17 cellular contexts compared by ENCODE assay signal in the genomic region with DNA sequence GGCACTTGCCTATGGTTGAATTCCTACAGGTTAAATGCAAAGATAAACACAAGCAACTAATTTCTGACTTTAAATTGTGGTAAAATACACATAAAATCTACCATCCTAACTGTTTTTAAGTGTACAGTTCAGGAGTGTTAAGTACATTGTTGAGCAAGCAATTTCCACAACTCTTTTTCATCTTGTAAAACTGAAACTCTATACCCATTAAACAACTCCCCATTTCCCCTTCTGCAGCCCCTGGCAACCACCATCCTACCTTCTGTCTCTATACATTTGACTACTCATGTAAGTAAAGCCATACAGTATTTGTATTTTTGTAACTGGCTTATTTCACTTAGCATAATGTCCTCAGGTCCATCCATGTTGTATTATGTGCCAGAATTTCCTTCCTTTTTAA. TPM values are rescaled to one million over a fixed set of nuclear protein-coding genes. Genes with fewer than 3 reads are reported as not detected.
DNase-seq lines count a peak whose midpoint lies in the region; ATAC-seq, FAIRE-seq and TF ChIP-seq lines count a peak whose summit lies in the region.
"Had no signal": no experiment of that assay in that cellular context is flagged by ENCODE, and none has a peak within 500 bp of the region (broad histone marks: within the 10 kb centered on the region; RNA-seq: fewer than 3 reads in every experiment).

No MANE protein-coding gene starts in this region.

- TF ChIP-seq CTCF in HepG2 (CRISPR knock-in tag; IDR thresholded peaks at IDR 0.05) = no peak

- H4K20me1 ChIP-seq in HepG2 (ENCODE audit: insufficient read depth, low read length) = no peaks in the 10 kb centered on the region

- no peaks in the 10 kb centered on the region for H3K27me3 ChIP-seq in HepG2 (ENCODE audit: control insufficient read depth in 1 of 2, insufficient read depth in 2 of 2, low read length in 2 of 2)
- H3K27me3 ChIP-seq: Peyer's patch had no signal

- BruUV-seq in HepG2 (replicated peaks; lab: Mats Ljungman, UMichigan) = no TSS peak

- POLR2A ChIA-PET in activated CD4-positive, alpha-beta T cell treated with anti-CD3 and anti-CD28 coated beads for 36 hours (lab: Charles Lee) = no interaction called here
- POLR2A ChIA-PET in HepG2 (lab: Yijun Ruan, JAX) = no interaction called here

- H3K79me2 ChIP-seq in HepG2 (ENCODE audit: insufficient read depth, low read length) = no peaks in the 10 kb centered on the region

- H3K4me2 ChIP-seq in HepG2 (ENCODE audit: low read depth, low read length) = no peak overlapping the region
- H3K4me2 ChIP-seq: A549 had no signal

- H3K36me3 ChIP-seq in HepG2 (replicated peaks in 1 of 2; ENCODE audit: control insufficient read depth in 1 of 2, insufficient read depth in 2 of 2, low read length in 2 of 2) = no peaks in the 10 kb centered on the region
- H3K36me3 ChIP-seq: HAP-1, Peyer's patch had no signal

- H3K4me1 ChIP-seq in HepG2 (ENCODE audit: insufficient read depth, low read length) = no peaks in the 10 kb centered on the region
- H3K4me1 ChIP-seq: A549, HAP-1, Peyer's patch had no signal

- H3K4me1 Mint-ChIP-seq in activated CD4-positive, alpha-beta T cell treated with anti-CD3 and anti-CD28 coated beads for 36 hours = peaks cover 15% of the 10 kb centered on the region
- peaks cover 42% of the 10 kb centered on the region for H3K4me1 Mint-ChIP-seq in activated T-helper 1 cell treated with anti-CD3 and anti-CD28 coated beads, Interleukin-12 subunit alpha, Interleukin-12 subunit beta, Interleukin-2, Interleukin-4 antibody, amounts not matched to agents 30 ng/mL and 10 ng/mL and 1 ng/mL, durations not matched to agents 14 hours and 24 hours and 36 hours (ENCODE audit: low read depth)

- peak; percentile 70 for ATAC-seq in activated CD4-positive, alpha-beta T cell treated with anti-CD3 and anti-CD28 coated beads for 36 hours
- ATAC-seq in GM21717 (IDR thresholded peaks at IDR 0.05; ENCODE audit: unreplicated experiment) (peak; percentile 70), HG03354 (IDR thresholded peaks at IDR 0.05; ENCODE audit: poor library complexity, severe bottlenecking, unreplicated experiment) (peak; percentile 72), HepG2 (no peak), HG03457 (IDR thresholded peaks at IDR 0.05; ENCODE audit: unreplicated experiment) (no peak)

- peak; percentile 27 for DNase-seq in activated CD4-positive, alpha-beta T cell treated with anti-CD3 and anti-CD28 coated beads for 36 hours
- no peak for DNase-seq in activated CD4-positive, alpha-beta T cell treated with anti-CD3 and anti-CD28 coated beads, Interleukin-2, amount 50 U/mL, for 1 hour
- DNase-seq in activated T-helper 1 cell treated with anti-CD3 and anti-CD28 coated beads, Interleukin-12 subunit alpha, Interleukin-12 subunit beta, Interleukin-2, Interleukin-4 antibody, amounts not matched to agents 30 ng/mL and 10 ng/mL and 1 ng/mL, durations not matched to agents 14 hours and 24 hours and 36 hours (ENCODE audit: low spot score) = no peak
- DNase-seq in HepG2 (ENCODE audit: low spot score) (no peak), medulla oblongata (ENCODE audit: extremely low spot score) (no peak)
- DNase-seq: activated effector memory CD4-positive, alpha-beta T cell treated with Interleukin-2 at 50 U/mL for 16 hours; effector memory CD8-positive, alpha-beta T cell; foreskin melanocyte; NCI-H2227 treated with DMSO at 0.1 percent for 48 hours; Peyer's patch had no signal

- TF ChIP-seq EP300 in HepG2 (IDR thresholded peaks at IDR 0.05; ENCODE audit: low read depth in 2 of 2, low read length in 2 of 2) (no peak), HepG2 (CRISPR knock-in tag; IDR thresholded peaks at IDR 0.05; ENCODE audit: borderline replicate concordance) (no peak)

- no peak overlapping the region for H3K27ac Mint-ChIP-seq in activated CD4-positive, alpha-beta T cell treated with anti-CD3 and anti-CD28 coated beads for 36 hours
- peak overlapping the region; percentile 22 for H3K27ac Mint-ChIP-seq in activated T-helper 1 cell treated with anti-CD3 and anti-CD28 coated beads, Interleukin-12 subunit alpha, Interleukin-12 subunit beta, Interleukin-2, Interleukin-4 antibody, amounts not matched to agents 30 ng/mL and 10 ng/mL and 1 ng/mL, durations not matched to agents 14 hours and 24 hours and 36 hours
- H3K27ac Mint-ChIP-seq: effector memory CD8-positive, alpha-beta T cell had no signal

- no peaks in the 10 kb centered on the region for H3K9me3 Mint-ChIP-seq in activated CD4-positive, alpha-beta T cell treated with anti-CD3 and anti-CD28 coated beads for 36 hours (ENCODE audit: low read depth)
- no peaks in the 10 kb centered on the region for H3K9me3 Mint-ChIP-seq in activated T-helper 1 cell treated with anti-CD3 and anti-CD28 coated beads, Interleukin-12 subunit alpha, Interleukin-12 subunit beta, Interleukin-2, Interleukin-4 antibody, amounts not matched to agents 30 ng/mL and 10 ng/mL and 1 ng/mL, durations not matched to agents 14 hours and 24 hours and 36 hours
- H3K9me3 Mint-ChIP-seq: effector memory CD8-positive, alpha-beta T cell had no signal

- no peaks in the 10 kb centered on the region for H3K9me3 ChIP-seq in HepG2 (ENCODE audit: low read length)
- H3K9me3 ChIP-seq: A549, HAP-1, Peyer's patch had no signal

- H3K4me3 Mint-ChIP-seq in activated CD4-positive, alpha-beta T cell treated with anti-CD3 and anti-CD28 coated beads for 36 hours = no peak overlapping the region
- H3K4me3 Mint-ChIP-seq in activated T-helper 1 cell treated with anti-CD3 and anti-CD28 coated beads, Interleukin-12 subunit alpha, Interleukin-12 subunit beta, Interleukin-2, Interleukin-4 antibody, amounts not matched to agents 30 ng/mL and 10 ng/mL and 1 ng/mL, durations not matched to agents 14 hours and 24 hours and 36 hours = no peak overlapping the region
- H3K4me3 Mint-ChIP-seq: effector memory CD8-positive, alpha-beta T cell had no signal

- no peaks in the 10 kb centered on the region for H3K27me3 Mint-ChIP-seq in activated CD4-positive, alpha-beta T cell treated with anti-CD3 and anti-CD28 coated beads for 36 hours
- no peaks in the 10 kb centered on the region for H3K27me3 Mint-ChIP-seq in activated T-helper 1 cell treated with anti-CD3 and anti-CD28 coated beads, Interleukin-12 subunit alpha, Interleukin-12 subunit beta, Interleukin-2, Interleukin-4 antibody, amounts not matched to agents 30 ng/mL and 10 ng/mL and 1 ng/mL, durations not matched to agents 14 hours and 24 hours and 36 hours (ENCODE audit: insufficient read depth)
- H3K27me3 Mint-ChIP-seq: effector memory CD8-positive, alpha-beta T cell; progenitor cell of endocrine pancreas had no signal

- H3K27ac ChIP-seq in HepG2 (ENCODE audit: extremely low read length, insufficient read depth, low read length) = no peak overlapping the region
- H3K27ac ChIP-seq: A549, Peyer's patch had no signal

- intact Hi-C loops in activated CD4-positive, alpha-beta T cell treated with anti-CD3 and anti-CD28 coated beads for 36 hours (cut with DNase I, micrococcal nuclease) = no loop called here
- intact Hi-C loops in activated T-helper 1 cell treated with anti-CD3 and anti-CD28 coated beads, Interleukin-12 subunit alpha, Interleukin-12 subunit beta, Interleukin-2, Interleukin-4 antibody, amounts not matched to agents 30 ng/mL and 10 ng/mL and 1 ng/mL, durations not matched to agents 14 hours and 24 hours and 36 hours (cut with micrococcal nuclease) = loop anchor here (2.0 to 5.0 kb wide), 4 partner anchors 17 to 616 kb away; partner anchors contain the start of gene STX17
- intact Hi-C loops in HepG2 (cut with micrococcal nuclease; ENCODE audit: unreplicated experiment) = no loop called here

- no peak overlapping the region for H3K9ac ChIP-seq in HepG2 (ENCODE audit: insufficient read depth, low read depth, low read length)

- TF ChIP-seq RAD21 in HepG2 (CRISPR knock-in tag; IDR thresholded peaks at IDR 0.05) = no peak

- no peak overlapping the region for H3K4me3 ChIP-seq in HepG2 (replicated peaks in 1 of 3; ENCODE audit: insufficient read depth in 1 of 3, low read depth in 2 of 3, low read length in 3 of 3)
- H3K4me3 ChIP-seq: A549, HAP-1, Peyer's patch had no signal

- H2AFZ ChIP-seq in HepG2 (ENCODE audit: low read length) = no peak overlapping the region

- no peak for TF ChIP-seq POLR2A in HepG2 (IDR thresholded peaks at IDR 0.05; ENCODE audit: insufficient read depth in 1 of 2, low read depth in 2 of 2, low read length in 2 of 2)

- no peak for FAIRE-seq in HepG2 (lab: Jason Lieb, UNC)
- FAIRE-seq: A549, keratinocyte had no signal

- CTCF ChIA-PET in activated CD4-positive, alpha-beta T cell treated with anti-CD3 and anti-CD28 coated beads for 36 hours (lab: Charles Lee) = interaction anchor here (0.6 kb wide), 1 partner anchor 559 kb away, joined by 3 read pairs; no protein-coding TSS in a partner anchor
- CTCF ChIA-PET in HepG2 (lab: Yijun Ruan, JAX; ENCODE audit: low intra/inter-chr PET ratio, low total read pairs) = no interaction called here

- in situ Hi-C loops in HepG2 (cut with HindIII; ENCODE audit: extremely low pct_ligation_motif_present, low pct_unique_long_range_greater_than_20kb) = no loop called here

- H3K36me3 Mint-ChIP-seq in activated CD4-positive, alpha-beta T cell treated with anti-CD3 and anti-CD28 coated beads for 36 hours (ENCODE audit: low read depth) = peaks cover 12% of the 10 kb centered on the region
- H3K36me3 Mint-ChIP-seq in activated T-helper 1 cell treated with anti-CD3 and anti-CD28 coated beads, Interleukin-12 subunit alpha, Interleukin-12 subunit beta, Interleukin-2, Interleukin-4 antibody, amounts not matched to agents 30 ng/mL and 10 ng/mL and 1 ng/mL, durations not matched to agents 14 hours and 24 hours and 36 hours (ENCODE audit: low read depth) = peaks cover 36% of the 10 kb centered on the region

RNA-seq across cellular contexts. Expression of gene STX17, which starts 38.5 kb away (rescaled TPM):
- total RNA-seq in activated CD4-positive, alpha-beta T cell treated with anti-CD3 and anti-CD28 coated beads for 36 hours = 10 to 100 TPM; 32.8 to 35.2 TPM
- 20.5 and 22.1 TPM in 2 replicates for total RNA-seq in activated T-helper 1 cell treated with anti-CD3 and anti-CD28 coated beads, Interleukin-12 subunit alpha, Interleukin-12 subunit beta, Interleukin-2, Interleukin-4 antibody, amounts not matched to agents 30 ng/mL and 10 ng/mL and 1 ng/mL, durations not matched to agents 14 hours and 24 hours and 36 hours
- total RNA-seq in HepG2 (2016; rRNA removed; fragmentation: Illumina TruSeq; extraction: Trizol) = 25.7 and 28.9 TPM in 2 replicates
- total RNA-seq in HepG2 (2016; cell fraction: cytosol; rRNA removed; fragmentation: Illumina TruSeq; extraction: Trizol; ENCODE audit: low read depth) = 6.8 and 7.6 TPM in 2 replicates
- total RNA-seq in HepG2 (2016; cell fraction: insoluble cytoplasmic fraction; rRNA removed; fragmentation: Illumina TruSeq; extraction: Trizol) = 23.1 and 30.1 TPM in 2 replicates
- total RNA-seq in HepG2 (2016; cell fraction: membrane; rRNA removed; fragmentation: Illumina TruSeq; extraction: Trizol) = 13.3 and 13.7 TPM in 2 replicates
- 32.1 and 32.8 TPM in 2 replicates for total RNA-seq in HepG2 (2016; cell fraction: nucleus; rRNA removed; fragmentation: Illumina TruSeq; extraction: Trizol)
- 6.1 and 8.3 TPM in 2 replicates for polyA plus RNA-seq in HepG2 (2011; rRNA removed)
- 4.2 and 6.3 TPM in 2 replicates for polyA plus RNA-seq in HepG2 (2011; cell fraction: cytosol; rRNA removed)
- 9.9 and 11.6 TPM in 2 replicates for polyA plus RNA-seq in HepG2 (2011; cell fraction: nucleus; rRNA removed)
- polyA plus RNA-seq in HepG2 (2012) = 8.6 and 11.7 TPM in 2 replicates
- 1.4 and 3.9 TPM in 2 replicates for polyA plus RNA-seq in HepG2 (2016; cell fraction: cytosol; fragmentation: Illumina TruSeq; extraction: Trizol; ENCODE audit: low read depth)
- polyA plus RNA-seq in HepG2 (2016; cell fraction: insoluble cytoplasmic fraction; fragmentation: Illumina TruSeq; extraction: Trizol; ENCODE audit: low read depth) = 18.0 and 19.7 TPM in 2 replicates
- 5.4 and 5.7 TPM in 2 replicates for polyA plus RNA-seq in HepG2 (2016; cell fraction: membrane; fragmentation: Illumina TruSeq; extraction: Trizol; ENCODE audit: low read depth)
- 20.1 and 24.1 TPM in 2 replicates for polyA plus RNA-seq in HepG2 (2016; cell fraction: nucleus; fragmentation: Illumina TruSeq; extraction: Trizol; ENCODE audit: insufficient read depth, low read depth)
- polyA minus RNA-seq in HepG2 (2011; rRNA and poly(A)+ RNA removed; ENCODE audit: low replicate concordance) = 8.5 and 9.0 TPM in 2 replicates
- 9.3 and 11.5 TPM in 2 replicates for polyA minus RNA-seq in HepG2 (2011; cell fraction: cytosol; rRNA and poly(A)+ RNA removed)
- polyA minus RNA-seq in HepG2 (2011; cell fraction: nucleus; rRNA and poly(A)+ RNA removed) = 48.7 and 50.6 TPM in 2 replicates

RNA-seq across cellular contexts. Expression of gene NR4A3, which starts 46.3 kb away (rescaled TPM):
- 10 to 100 TPM; 26.7 to 27.5 TPM for total RNA-seq in activated CD4-positive, alpha-beta T cell treated with anti-CD3 and anti-CD28 coated beads for 36 hours
- 68.6 and 69.5 TPM in 2 replicates for total RNA-seq in activated T-helper 1 cell treated with anti-CD3 and anti-CD28 coated beads, Interleukin-12 subunit alpha, Interleukin-12 subunit beta, Interleukin-2, Interleukin-4 antibody, amounts not matched to agents 30 ng/mL and 10 ng/mL and 1 ng/mL, durations not matched to agents 14 hours and 24 hours and 36 hours
- total RNA-seq in HepG2 (2016; rRNA removed; fragmentation: Illumina TruSeq; extraction: Trizol) = 0.02 TPM in 1 of 2 replicates, not detected in the other
- total RNA-seq in HepG2 (2016; cell fraction: cytosol; rRNA removed; fragmentation: Illumina TruSeq; extraction: Trizol; ENCODE audit: low read depth) = not detected in 2 replicates
- 0.03 TPM in 1 of 2 replicates, not detected in the other for total RNA-seq in HepG2 (2016; cell fraction: insoluble cytoplasmic fraction; rRNA removed; fragmentation: Illumina TruSeq; extraction: Trizol)
- total RNA-seq in HepG2 (2016; cell fraction: membrane; rRNA removed; fragmentation: Illumina TruSeq; extraction: Trizol) = 0.03 TPM in 1 of 2 replicates, not detected in the other
- total RNA-seq in HepG2 (2016; cell fraction: nucleus; rRNA removed; fragmentation: Illumina TruSeq; extraction: Trizol) = 0.25 and 0.31 TPM in 2 replicates
- polyA plus RNA-seq in HepG2 (2011; rRNA removed) = 0.03 and 0.09 TPM in 2 replicates
- 0.03 TPM in 1 of 2 replicates, not detected in the other for polyA plus RNA-seq in HepG2 (2011; cell fraction: cytosol; rRNA removed)
- polyA plus RNA-seq in HepG2 (2011; cell fraction: nucleus; rRNA removed) = 0.09 and 0.14 TPM in 2 replicates
- polyA plus RNA-seq in HepG2 (2012) = 0.07 TPM in 1 of 2 replicates, not detected in the other
- not detected in 2 replicates for polyA plus RNA-seq in HepG2 (2016; cell fraction: cytosol; fragmentation: Illumina TruSeq; extraction: Trizol; ENCODE audit: low read depth)
- polyA plus RNA-seq in HepG2 (2016; cell fraction: insoluble cytoplasmic fraction; fragmentation: Illumina TruSeq; extraction: Trizol; ENCODE audit: low read depth) = 0.04 and 0.07 TPM in 2 replicates
- not detected in 2 replicates for polyA plus RNA-seq in HepG2 (2016; cell fraction: membrane; fragmentation: Illumina TruSeq; extraction: Trizol; ENCODE audit: low read depth)
- polyA plus RNA-seq in HepG2 (2016; cell fraction: nucleus; fragmentation: Illumina TruSeq; extraction: Trizol; ENCODE audit: insufficient read depth, low read depth) = not detected in 2 replicates
- 0.06 and 5.7 TPM in 2 replicates for polyA minus RNA-seq in HepG2 (2011; rRNA and poly(A)+ RNA removed; ENCODE audit: low replicate concordance)
- 0.18 TPM in 1 of 2 replicates, not detected in the other for polyA minus RNA-seq in HepG2 (2011; cell fraction: cytosol; rRNA and poly(A)+ RNA removed)
- 0.50 and 0.64 TPM in 2 replicates for polyA minus RNA-seq in HepG2 (2011; cell fraction: nucleus; rRNA and poly(A)+ RNA removed)

Comparison
In these comparisons a context has a peak if more than half of its experiments do, and no peak if none do; other contexts are left out.
1. ATAC-seq: peak in activated CD4-positive, alpha-beta T cell treated with anti-CD3 and anti-CD28 coated beads for 36 hours (single experiment), GM21717 (single experiment) and HG03354 (single experiment); none in HepG2 (single experiment) and HG03457 (single experiment).
2. RNA of gene NR4A3, which starts 46.3 kb away (total RNA-seq): 68.6 to 69.5 TPM in activated T-helper 1 cell treated with anti-CD3 and anti-CD28 coated beads, Interleukin-12 subunit alpha, Interleukin-12 subunit beta, Interleukin-2, Interleukin-4 antibody, amounts not matched to agents 30 ng/mL and 10 ng/mL and 1 ng/mL, durations not matched to agents 14 hours and 24 hours and 36 hours and 26.7 to 27.5 TPM in activated CD4-positive, alpha-beta T cell treated with anti-CD3 and anti-CD28 coated beads for 36 hours; 0.02 to 0.31 TPM in HepG2; every median in the first group is over 10 times any median in the second.